32 cellular contexts compared by ENCODE assay signal in the genomic region with DNA sequence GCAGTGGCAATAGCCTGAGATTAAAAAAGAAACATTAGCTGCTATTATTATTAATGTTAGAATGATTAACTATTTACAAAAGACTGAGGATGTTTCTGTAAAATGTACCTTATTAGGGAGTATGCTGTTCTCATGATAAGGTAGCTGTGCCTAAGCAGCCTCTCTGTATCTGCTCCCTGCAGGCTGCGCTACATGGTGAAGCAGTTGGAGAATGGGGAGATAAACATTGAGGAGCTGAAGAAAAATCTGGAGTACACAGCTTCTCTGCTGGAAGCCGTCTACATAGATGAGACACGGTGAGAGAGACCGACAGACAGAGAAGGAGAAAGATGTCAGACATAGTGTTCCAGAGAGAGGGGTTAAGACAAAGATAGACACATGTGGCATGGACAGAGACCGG. TPM values are rescaled to one million over a fixed set of nuclear protein-coding genes. Genes with fewer than 3 reads are reported as not detected.
"Had no signal": no experiment of that assay in that cellular context is flagged by ENCODE, and none has a peak within 500 bp of the region (broad histone marks: within the 10 kb centered on the region; RNA-seq: fewer than 3 reads in every experiment).

No MANE protein-coding gene starts in this region.

- H3K27me3 Mint-ChIP-seq: activated CD4-positive, alpha-beta T cell treated with anti-CD3 and anti-CD28 coated beads, Interleukin-2, amount 10 ng/mL, durations not matched to agents 24 days and 14 days; activated CD8-positive, alpha-beta T cell treated with anti-CD3 and anti-CD28 coated beads for 36 hours; activated naive CD8-positive, alpha-beta T cell treated with anti-CD3 and anti-CD28 coated beads for 36 hours; activated T-helper 17 cell treated with anti-CD3 and anti-CD28 coated beads, Interleukin-2, amount 50 U/mL, for 72 hours had no signal

- ATAC-seq: activated CD8-positive, alpha-beta T cell treated with anti-CD3 and anti-CD28 coated beads for 36 hours; activated T-cell treated with anti-CD3 and anti-CD28 coated beads, Interleukin-2, amount 50 U/mL, for 72 hours; activated T-helper 17 cell treated with anti-CD3 and anti-CD28 coated beads, Interleukin-2, amount 50 U/mL, for 72 hours; Panc1 had no signal

- H3K9me3 ChIP-seq: SJCRH30 had no signal

- H3K4me3 Mint-ChIP-seq: activated CD4-positive, alpha-beta T cell treated with anti-CD3 and anti-CD28 coated beads, Interleukin-2, amount 10 ng/mL, durations not matched to agents 24 days and 14 days; activated CD8-positive, alpha-beta T cell treated with anti-CD3 and anti-CD28 coated beads for 36 hours; activated naive CD8-positive, alpha-beta T cell treated with anti-CD3 and anti-CD28 coated beads for 36 hours; activated T-cell treated with anti-CD3 and anti-CD28 coated beads, Interleukin-2, amount 50 U/mL, for 72 hours; activated T-helper 17 cell treated with anti-CD3 and anti-CD28 coated beads, Interleukin-2, amount 50 U/mL, for 72 hours had no signal

- H3K27ac ChIP-seq: cardiac muscle cell, SJCRH30 had no signal

- H3K27ac Mint-ChIP-seq: activated CD4-positive, alpha-beta T cell treated with anti-CD3 and anti-CD28 coated beads, Interleukin-2, amount 10 ng/mL, durations not matched to agents 24 days and 14 days; activated naive CD8-positive, alpha-beta T cell treated with anti-CD3 and anti-CD28 coated beads for 36 hours; activated T-cell treated with anti-CD3 and anti-CD28 coated beads, Interleukin-2, amount 50 U/mL, for 72 hours; activated T-helper 17 cell treated with anti-CD3 and anti-CD28 coated beads, Interleukin-2, amount 50 U/mL, for 72 hours had no signal

- H3K9me3 Mint-ChIP-seq: activated CD4-positive, alpha-beta T cell treated with anti-CD3 and anti-CD28 coated beads, Interleukin-2, amount 10 ng/mL, durations not matched to agents 24 days and 14 days; activated CD8-positive, alpha-beta T cell treated with anti-CD3 and anti-CD28 coated beads for 36 hours; activated naive CD8-positive, alpha-beta T cell treated with anti-CD3 and anti-CD28 coated beads for 36 hours; activated T-cell treated with anti-CD3 and anti-CD28 coated beads, Interleukin-2, amount 50 U/mL, for 72 hours; activated T-helper 17 cell treated with anti-CD3 and anti-CD28 coated beads, Interleukin-2, amount 50 U/mL, for 72 hours had no signal

- H3K4me1 ChIP-seq: SJCRH30 had no signal

- DNase-seq: activated CD4-positive, alpha-beta T cell treated with anti-CD3 and anti-CD28 coated beads, Interleukin-2, amount 10 ng/mL, durations not matched to agents 24 days and 14 days; activated CD4-positive, alpha-beta T cell treated with anti-CD3 and anti-CD28 coated beads, Interleukin-2, amount 50 U/mL, for 4 hours; activated CD8-positive, alpha-beta T cell treated with anti-CD3 and anti-CD28 coated beads for 36 hours; activated effector memory CD4-positive, alpha-beta T cell treated with anti-CD3 and anti-CD28 coated beads, Interleukin-2, amount 50 U/mL, for 16 hours; activated naive CD4-positive, alpha-beta T cell; activated naive CD4-positive, alpha-beta T cell treated with anti-CD3 and anti-CD28 coated beads, Interleukin-2, amount 50 U/mL, for 16 hours; activated naive CD8-positive, alpha-beta T cell treated with anti-CD3 and anti-CD28 coated beads for 36 hours; activated T-cell treated with anti-CD3 and anti-CD28 coated beads, Interleukin-2, amount 50 U/mL, for 1 hour; activated T-cell treated with anti-CD3 and anti-CD28 coated beads, Interleukin-2, amount 50 U/mL, for 72 hours; amniotic stem cell; aorta; NCI-H1092 treated with DMSO at 0.1 percent for 48 hours; NCI-H146; NCI-H187; NCI-H2029 treated with DMSO at 0.1 percent for 48 hours; NCI-H2107; NCI-H2171; NCI-H2227 treated with DMSO at 0.1 percent for 48 hours; NCI-H446; NCI-H524 treated with DMSO at 0.1 percent for 48 hours; SHP77; SJCRH30; T1000 had no signal

- H3K4me3 ChIP-seq: cardiac muscle cell, SJCRH30, SK-N-MC had no signal

- H3K36me3 ChIP-seq: cardiac muscle cell, SJCRH30 had no signal

- H3K27me3 ChIP-seq: cardiac muscle cell had no signal

RNA-seq across cellular contexts. Expression of a gene that starts 17.4 kb away (rescaled TPM):
- total RNA-seq: M059J, RPMI7951, SJCRH30 had no signal

RNA-seq across cellular contexts. Expression of a gene that starts 21.7 kb away (rescaled TPM):
- total RNA-seq: activated CD4-positive, alpha-beta T cell treated with anti-CD3 and anti-CD28 coated beads, Interleukin-2, amount 10 ng/mL, durations not matched to agents 24 days and 14 days; activated CD8-positive, alpha-beta memory T cell treated with anti-CD3 and anti-CD28 coated beads for 36 hours; activated CD8-positive, alpha-beta T cell treated with anti-CD3 and anti-CD28 coated beads for 36 hours; activated naive CD8-positive, alpha-beta T cell treated with anti-CD3 and anti-CD28 coated beads for 36 hours; activated T-cell treated with anti-CD3 and anti-CD28 coated beads, Interleukin-2, amount 50 U/mL, for 72 hours; activated T-helper 17 cell treated with anti-CD3 and anti-CD28 coated beads, Interleukin-2, amount 50 U/mL, for 72 hours; M059J; RPMI7951; SJCRH30; T-helper 1 cell treated with Interleukin-12 subunit alpha and Interleukin-12 subunit beta and Interleukin-4 antibody, amounts not matched to agents 30 ng/mL and 1 ng/mL, for 36 hours; T-helper 2 cell treated with Interferon-gamma antibody and Interleukin-4, amounts not matched to agents 100 ng/mL and 5 ng/mL, for 36 hours had no signal
